Comparison of ENCODE assay signal across 8 cellular contexts in the genomic region with DNA sequence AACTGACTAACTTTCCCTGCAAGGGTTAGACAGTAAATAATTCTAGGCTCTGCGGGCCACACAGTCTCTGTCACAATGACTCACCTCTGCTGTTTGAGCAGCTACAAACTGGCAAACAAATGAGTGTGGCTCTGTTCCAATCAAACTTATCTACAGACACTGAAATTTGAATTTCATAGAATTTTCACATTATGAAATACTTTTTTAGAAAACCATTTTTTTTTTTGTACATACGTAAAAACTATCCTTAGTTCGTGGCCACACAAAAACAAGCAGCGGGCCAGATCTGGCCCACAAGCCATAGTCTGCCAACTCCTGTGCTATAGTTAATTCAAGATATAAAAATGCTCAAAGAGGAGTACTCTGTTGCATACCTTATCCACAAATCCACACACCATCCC. TPM values are rescaled to one million over a fixed set of nuclear protein-coding genes. Genes with fewer than 3 reads are reported as not detected.
A peak's percentile ranks its signal among the peaks of the same experiment; 100 is the strongest.
DNase-seq lines count a peak whose midpoint lies in the region; ATAC-seq and TF ChIP-seq lines count a peak whose summit lies in the region.

No MANE protein-coding gene starts in this region.

- no peaks in the 10 kb centered on the region for H3K9me3 Mint-ChIP-seq in activated CD8-positive, alpha-beta T cell treated with anti-CD3 and anti-CD28 coated beads for 36 hours
- H3K9me3 Mint-ChIP-seq in stimulated activated naive CD8-positive, alpha-beta T cell treated with anti-CD3 and anti-CD28 coated beads, Interleukin-15, amount 100 ng/mL, for 72 hours = no peaks in the 10 kb centered on the region

- peaks cover 17% of the 10 kb centered on the region for H3K36me3 Mint-ChIP-seq in activated CD8-positive, alpha-beta T cell treated with anti-CD3 and anti-CD28 coated beads for 36 hours (ENCODE audit: low read depth)

- H3K27ac Mint-ChIP-seq in activated CD8-positive, alpha-beta T cell treated with anti-CD3 and anti-CD28 coated beads for 36 hours = peak overlapping the region; percentile 100
- peak overlapping the region; percentile 95 to 97 for H3K27ac Mint-ChIP-seq in stimulated activated naive CD8-positive, alpha-beta T cell treated with anti-CD3 and anti-CD28 coated beads, Interleukin-15, amount 100 ng/mL, for 72 hours

- CTCF ChIA-PET in activated CD8-positive, alpha-beta T cell treated with anti-CD3 and anti-CD28 coated beads for 36 hours (lab: Charles Lee) = interaction anchor here (0.7 to 3.4 kb wide), 10 partner anchors 13 to 308 kb away, joined by 3 to 22 read pairs (median 4); no protein-coding TSS in a partner anchor

- peak overlapping the region; percentile 59 for H3K4me3 Mint-ChIP-seq in activated CD8-positive, alpha-beta T cell treated with anti-CD3 and anti-CD28 coated beads for 36 hours
- peak overlapping the region; percentile 70 to 75 for H3K4me3 Mint-ChIP-seq in stimulated activated naive CD8-positive, alpha-beta T cell treated with anti-CD3 and anti-CD28 coated beads, Interleukin-15, amount 100 ng/mL, for 72 hours

- POLR2A ChIA-PET in activated CD8-positive, alpha-beta T cell treated with anti-CD3 and anti-CD28 coated beads for 36 hours (lab: Charles Lee) = interaction anchor here (0.7 to 4.8 kb wide), 14 partner anchors 11 to 245 kb away, joined by 3 to 40 read pairs (median 8); partner anchors contain the start of gene PIP4K2A

- no peak overlapping the region for H3K4me3 ChIP-seq in AG10803 (ENCODE audit: low read length)

- H3K27me3 Mint-ChIP-seq in activated CD8-positive, alpha-beta T cell treated with anti-CD3 and anti-CD28 coated beads for 36 hours = no peaks in the 10 kb centered on the region
- no peaks in the 10 kb centered on the region for H3K27me3 Mint-ChIP-seq in stimulated activated naive CD8-positive, alpha-beta T cell treated with anti-CD3 and anti-CD28 coated beads, Interleukin-15, amount 100 ng/mL, for 72 hours

- DNase-seq in AG10803 (ENCODE audit: low read depth) = peak; percentile 70
- DNase-seq in HuH-7 (ENCODE audit: low spot score) = peak; percentile 37
- peak; percentile 75 for DNase-seq in activated CD8-positive, alpha-beta T cell treated with anti-CD3 and anti-CD28 coated beads for 36 hours
- peak; percentile 13 for DNase-seq in fibroblast of the conjunctiva (ENCODE audit: low read depth)
- peak; percentile 49 to 66 for DNase-seq in stimulated activated naive CD8-positive, alpha-beta T cell treated with anti-CD3 and anti-CD28 coated beads, Interleukin-15, amount 100 ng/mL, for 72 hours
- DNase-seq in amniotic stem cell (lab: John Stamatoyannopoulos, UW) = no peak
- no peak for DNase-seq in medulla oblongata (ENCODE audit: extremely low spot score)
- no peak for DNase-seq in KBM-7

- in situ Hi-C loops in KBM-7 (cut with MboI; ENCODE audit: low pct_unique_long_range_greater_than_20kb, low sequenced_read_pairs) = no loop called here

- peaks cover 88% of the 10 kb centered on the region for H3K4me1 Mint-ChIP-seq in activated CD8-positive, alpha-beta T cell treated with anti-CD3 and anti-CD28 coated beads for 36 hours (ENCODE audit: low read depth)
- H3K4me1 Mint-ChIP-seq in stimulated activated naive CD8-positive, alpha-beta T cell treated with anti-CD3 and anti-CD28 coated beads, Interleukin-15, amount 100 ng/mL, for 72 hours = peaks cover 94% of the 10 kb centered on the region

- ATAC-seq in activated CD8-positive, alpha-beta T cell treated with anti-CD3 and anti-CD28 coated beads for 36 hours = peak; percentile 58
- peak; percentile 63 for ATAC-seq in stimulated activated naive CD8-positive, alpha-beta T cell treated with anti-CD3 and anti-CD28 coated beads, Interleukin-15, amount 100 ng/mL, for 72 hours

- intact Hi-C loops in activated CD8-positive, alpha-beta T cell treated with anti-CD3 and anti-CD28 coated beads for 36 hours (cut with micrococcal nuclease) = loop anchor here (2.0 to 5.0 kb wide), 3 partner anchors 15 to 49 kb away; no protein-coding TSS in a partner anchor

- TF ChIP-seq CTCF in AG10803 (conservative IDR thresholded peaks at IDR 0.05; ENCODE audit: low read length) = no peak
- no peak for TF ChIP-seq CTCF in activated CD8-positive, alpha-beta T cell treated with anti-CD3 and anti-CD28 coated beads for 36 hours (IDR thresholded peaks at IDR 0.05)

RNA-seq across cellular contexts. Expression of gene PIP4K2A, which starts 32.6 kb away (rescaled TPM):
- total RNA-seq in activated CD8-positive, alpha-beta T cell treated with anti-CD3 and anti-CD28 coated beads for 36 hours = 100 to 1,000 TPM; 108 to 115 TPM

Comparison
In these comparisons a context has a peak if more than half of its experiments do, and no peak if none do; other contexts are left out.
1. DNase-seq: peak in AG10803 (single experiment), HuH-7 (single experiment), activated CD8-positive, alpha-beta T cell treated with anti-CD3 and anti-CD28 coated beads for 36 hours (single experiment), fibroblast of the conjunctiva (single experiment) and stimulated activated naive CD8-positive, alpha-beta T cell treated with anti-CD3 and anti-CD28 coated beads, Interleukin-15, amount 100 ng/mL, for 72 hours (2 of 2); none in amniotic stem cell (single experiment), medulla oblongata (single experiment) and KBM-7 (single experiment).